ENCODE assay signal across 8 cellular contexts in the genomic region with DNA sequence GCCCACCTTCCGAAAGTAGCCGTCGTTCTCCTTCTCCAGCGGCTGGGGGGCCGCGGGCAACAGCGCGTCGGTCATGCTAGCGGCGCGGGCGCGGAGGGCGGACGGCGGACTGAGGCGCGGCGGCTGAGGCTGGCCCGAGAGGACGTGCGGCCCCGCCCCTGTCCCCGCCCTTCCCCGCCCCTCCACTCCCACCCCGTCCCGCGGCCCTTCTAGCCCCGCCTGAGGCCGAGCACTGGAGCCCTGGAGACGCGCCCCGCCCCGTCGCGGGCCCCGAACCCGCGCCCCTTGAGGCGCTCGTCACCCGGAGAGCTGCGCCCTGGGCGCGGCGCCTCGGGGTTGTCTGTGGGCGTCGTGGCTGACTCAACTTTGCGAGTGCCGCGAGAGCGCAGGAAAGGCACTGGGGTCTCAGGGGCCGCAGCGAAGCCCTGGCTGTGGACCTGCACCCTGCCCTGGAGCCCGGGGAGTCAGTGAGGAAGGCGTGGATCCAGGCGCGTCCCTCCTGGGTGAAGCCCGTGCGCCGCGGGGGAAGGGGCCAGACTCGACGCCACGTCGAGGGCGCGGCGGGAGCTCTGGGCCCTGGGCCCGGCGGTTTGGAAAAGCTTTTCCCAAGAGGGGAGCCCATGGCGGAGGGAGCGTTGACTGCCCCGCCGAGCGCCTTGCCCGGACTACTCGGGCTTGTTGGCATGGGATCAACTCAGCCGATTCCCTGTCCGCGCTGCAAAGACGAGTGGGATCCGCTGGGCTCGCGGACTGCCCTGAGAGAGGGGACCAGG.
A peak's percentile ranks its signal among the peaks of the same experiment; 100 is the strongest.
DNase-seq lines count a peak whose midpoint lies in the region; ATAC-seq and TF ChIP-seq lines count a peak whose summit lies in the region.

A gene (minus strand): TSS at position 111 of the 773 bp plus-strand sequence. CDS start 36 bp downstream, at position 75.

- no peak for TF ChIP-seq CTCF in epithelial cell of esophagus (IDR thresholded peaks at IDR 0.05; ENCODE audit: insufficient read depth, low read depth, low read length, missing control alignments)

- no peaks in the 10 kb centered on the region for H3K27me3 ChIP-seq in muscle layer of duodenum (ENCODE audit: low read depth, low read length)

- H3K4me3 ChIP-seq in epithelial cell of esophagus (ENCODE audit: low read length) (peak within 1 kb of the TSS; percentile 73), muscle layer of duodenum (ENCODE audit: low read depth in 1 of 2, low read length in 2 of 2) (peak within 1 kb of the TSS; percentile 44 to 60)

- ATAC-seq in HG03095 (IDR thresholded peaks at IDR 0.05; ENCODE audit: unreplicated experiment), result peak; percentile 80

- DNase-seq in SIG-M5 treated with dmso at 0.1 percent for 504 hours (lab: John Stamatoyannopoulos, UW; ENCODE audit: unreplicated experiment) (peak; percentile 62), SIG-M5 (lab: John Stamatoyannopoulos, UW) (no peak), NCI-H748 (lab: John Stamatoyannopoulos, UW; ENCODE audit: unreplicated experiment) (peak; percentile 79), epithelial cell of esophagus (ENCODE audit: low read depth) (peak; percentile 81)
- peak; percentile 79 for DNase-seq in activated CD8-positive, alpha-beta memory T cell treated with anti-CD3 and anti-CD28 coated beads for 24 hours
- peak; percentile 52 for DNase-seq in stimulated activated naive CD4-positive, alpha-beta T cell treated with Interleukin-2 at 50 U/mL for 16 hours (lab: John Stamatoyannopoulos, UW)

- peak within 1 kb of the TSS; percentile 56 for H3K27ac ChIP-seq in muscle layer of duodenum (ENCODE audit: low read length)

- H3K4me1 ChIP-seq in muscle layer of duodenum (ENCODE audit: control insufficient read depth in 1 of 2, insufficient read depth in 2 of 2, low read length in 2 of 2), result peaks cover 0 to 13% of the 10 kb centered on the region in 2 donors

- no peaks in the 10 kb centered on the region for H3K9me3 ChIP-seq in muscle layer of duodenum (ENCODE audit: control insufficient read depth in 1 of 2, low read length in 2 of 2)

- H3K36me3 ChIP-seq in muscle layer of duodenum (ENCODE audit: control insufficient read depth in 1 of 2, insufficient read depth in 2 of 2, low read length in 2 of 2), result no peaks in the 10 kb centered on the region
